1 cellular context compared by ENCODE assay signal in genomic region chr2:195818521-195818920, GRCh38.
TF ChIP-seq lines count a peak whose summit lies in the region.

No MANE protein-coding gene starts in this region.

TF ChIP-seq in endothelial cell of umbilical vein, 7 proteins besides CTCF, POLR2A, EP300 and RAD21 (continued from another document):
- TF ChIP-seq MAX (IDR thresholded peaks at IDR 0.05; ENCODE audit: insufficient read depth, insufficient read length), result no peak
